Comparison of ENCODE assay signal across 1 cellular context in the genomic region with DNA sequence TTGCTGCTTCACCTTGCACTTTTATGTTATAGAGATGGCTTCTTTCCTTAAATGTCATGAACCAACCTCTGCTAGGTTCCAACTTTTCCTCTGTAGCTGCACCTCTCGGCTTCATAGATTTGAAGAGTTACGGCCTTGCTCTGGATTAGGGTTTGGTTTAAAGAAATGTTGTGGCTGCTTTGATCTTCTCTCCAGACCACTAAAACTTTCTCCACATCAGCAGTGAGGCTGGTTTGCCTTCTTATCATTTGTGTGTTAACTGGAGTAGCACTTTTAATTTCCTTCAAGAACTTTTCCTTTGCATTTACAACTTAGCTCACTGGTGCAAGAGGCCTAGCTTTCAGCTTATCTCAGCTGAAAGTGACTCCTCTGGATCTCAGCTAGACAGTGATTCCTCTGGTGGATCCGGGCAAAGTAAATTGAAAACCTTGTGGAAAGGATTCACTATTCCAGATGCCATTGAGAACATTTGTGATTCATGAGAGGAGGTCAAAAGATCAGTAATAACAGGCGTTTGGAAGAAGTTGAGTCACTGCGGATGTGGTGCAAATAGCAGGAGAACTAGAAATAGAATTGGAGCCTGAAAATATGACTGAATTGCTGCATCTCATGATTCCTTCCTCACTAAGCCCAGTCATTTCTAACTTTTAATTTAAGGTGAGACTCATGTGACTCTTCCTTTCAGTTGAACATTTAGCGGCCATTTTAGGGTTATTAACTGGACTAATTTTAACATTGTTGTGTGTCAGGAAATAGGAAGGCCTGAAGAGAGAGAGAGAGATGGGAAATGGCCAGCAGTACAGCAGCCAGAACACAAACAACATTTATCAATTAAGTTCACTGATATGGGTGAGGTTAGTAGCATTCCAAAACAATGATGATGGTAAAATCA.
TF ChIP-seq lines count a peak whose summit lies in the region.

No MANE protein-coding gene starts in this region.

TF ChIP-seq in HCT116, 20 proteins besides CTCF, POLR2A, EP300 and RAD21 (continued from another document):
- TF ChIP-seq ZBTB33 (IDR thresholded peaks at IDR 0.05; ENCODE audit: extremely low read depth, insufficient replicate concordance, low read length): no peak
- TF ChIP-seq EGR1 (IDR thresholded peaks at IDR 0.05; ENCODE audit: low read depth): no peak
- peak; percentile 72; the same call in 1 of the 2 replicates for TF ChIP-seq JUND (IDR thresholded peaks at IDR 0.05)
- peak; percentile 43; the same call in 1 of the 2 replicates for TF ChIP-seq POLR2AphosphoS5 (IDR thresholded peaks at IDR 0.05; ENCODE audit: low read depth, low read length)
- TF ChIP-seq, protein P1, sequence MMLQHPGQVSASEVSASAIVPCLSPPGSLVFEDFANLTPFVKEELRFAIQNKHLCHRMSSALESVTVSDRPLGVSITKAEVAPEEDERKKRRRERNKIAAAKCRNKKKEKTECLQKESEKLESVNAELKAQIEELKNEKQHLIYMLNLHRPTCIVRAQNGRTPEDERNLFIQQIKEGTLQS (IDR thresholded peaks at IDR 0.05): no peak
- TF ChIP-seq ELF1 (IDR thresholded peaks at IDR 0.05; ENCODE audit: borderline replicate concordance, low read depth): no peak
- no peak; the same call in 1 of the 2 replicates for TF ChIP-seq ZFX (IDR thresholded peaks at IDR 0.05)
- TF ChIP-seq CEBPB (IDR thresholded peaks at IDR 0.05; ENCODE audit: low read depth): 0 out of 2 replicates have a peak, but pooled peaks have one; percentile 44
- TF ChIP-seq MAX (IDR thresholded peaks at IDR 0.05): 0 out of 2 replicates have a peak, but pooled peaks have one; percentile 40
- TF ChIP-seq SP1 (IDR thresholded peaks at IDR 0.05; ENCODE audit: low read depth): peak; percentile 70
- TF ChIP-seq YY1 (IDR thresholded peaks at IDR 0.05; ENCODE audit: extremely low read depth, insufficient replicate concordance, low read depth, low read length): peak; percentile 51
